Comparison of ENCODE assay signal across 1 cellular context in genomic region chr16:4962716-4963115, GRCh38.
TF ChIP-seq lines count a peak whose summit lies in the region.

No MANE protein-coding gene starts in this region.

TF ChIP-seq in H1, 55 proteins besides CTCF, POLR2A, EP300 and RAD21:
- TF ChIP-seq CBX5 (IDR thresholded peaks at IDR 0.05; ENCODE audit: low read depth, low read length) (no peak), CHD1 (IDR thresholded peaks at IDR 0.05; ENCODE audit: low read depth, low read length) (no peak), SP1 (IDR thresholded peaks at IDR 0.05; ENCODE audit: low read depth, low read length) (no peak), MAX (IDR thresholded peaks at IDR 0.05) (no peak), RBBP5 (IDR thresholded peaks at IDR 0.05; ENCODE audit: borderline replicate concordance, low read depth, low read length) (no peak), KDM4A (IDR thresholded peaks at IDR 0.05; ENCODE audit: low read depth, low read length, severe bottlenecking) (no peak), CEBPB (IDR thresholded peaks at IDR 0.05; ENCODE audit: low read depth, low read length) (no peak), SIN3A (conservative IDR thresholded peaks at IDR 0.05 in 1 of 2, IDR thresholded peaks at IDR 0.05 in 1 of 2; ENCODE audit: low read depth in 1 of 2, low read length in 2 of 2) (no peak), TCF12 (IDR thresholded peaks at IDR 0.05; ENCODE audit: low read depth, low read length) (no peak), YY1 (IDR thresholded peaks at IDR 0.05; ENCODE audit: low read depth, low read length) (no peak), JUN (IDR thresholded peaks at IDR 0.05; ENCODE audit: low read depth, low read length) (no peak), POU5F1 (IDR thresholded peaks at IDR 0.05; ENCODE audit: low read depth, low read length) (no peak), NANOG (IDR thresholded peaks at IDR 0.05; ENCODE audit: insufficient read depth, low read depth, low read length, poor library complexity, severe bottlenecking) (no peak), TAF7 (optimal IDR thresholded peaks at IDR 0.05; ENCODE audit: borderline replicate concordance, low read depth, low read length) (no peak), FOSL1 (IDR thresholded peaks at IDR 0.05; ENCODE audit: insufficient read depth, low read depth, low read length) (no peak), NRF1 (IDR thresholded peaks at IDR 0.05; ENCODE audit: low read depth, low read length) (no peak), TAF1 (IDR thresholded peaks at IDR 0.05; ENCODE audit: low read depth, low read length) (no peak), USF2 (IDR thresholded peaks at IDR 0.05; ENCODE audit: low read length) (no peak), GABPA (IDR thresholded peaks at IDR 0.05; ENCODE audit: borderline replicate concordance, insufficient read depth, low read length) (no peak)
